1 cellular context compared by ENCODE assay signal in genomic region chr5:172659909-172660628, GRCh38.
TF ChIP-seq lines count a peak whose summit lies in the region.

No MANE protein-coding gene starts in this region.

TF ChIP-seq in HepG2, 621 proteins besides CTCF, POLR2A, EP300 and RAD21 (continued from another document):
- TF ChIP-seq ZNF639 (CRISPR knock-in tag; conservative IDR thresholded peaks at IDR 0.05) (no peak; the same call in 1 of the 2 replicates), TRAFD1 (CRISPR knock-in tag; IDR thresholded peaks at IDR 0.05; ENCODE audit: borderline replicate concordance) (no peak), ZNF317 (CRISPR knock-in tag; IDR thresholded peaks at IDR 0.05) (0 out of 2 replicates have a peak, but pooled peaks have one; percentile 15), CREB3 (CRISPR knock-in tag; IDR thresholded peaks at IDR 0.05) (no peak), ZNF180 (CRISPR knock-in tag; IDR thresholded peaks at IDR 0.05; ENCODE audit: borderline replicate concordance, low read depth) (no peak), FOXA3 (CRISPR knock-in tag; IDR thresholded peaks at IDR 0.05) (peak; percentile 78), TEAD2 (CRISPR knock-in tag; IDR thresholded peaks at IDR 0.05) (no peak), CCDC6 (CRISPR knock-in tag; IDR thresholded peaks at IDR 0.05) (peak; percentile 57; the same call in 1 of the 2 replicates), SNAPC4 (CRISPR knock-in tag; IDR thresholded peaks at IDR 0.05) (0 out of 2 replicates have a peak, but pooled peaks have one; percentile 78), ZNF496 (CRISPR knock-in tag; IDR thresholded peaks at IDR 0.05; ENCODE audit: insufficient replicate concordance) (no peak), PHF5A (CRISPR knock-in tag; IDR thresholded peaks at IDR 0.05; ENCODE audit: low read depth, unreplicated experiment) (peak; percentile 64), KDM5A (IDR thresholded peaks at IDR 0.05; ENCODE audit: borderline replicate concordance, low read length) (no peak), CEBPZ (IDR thresholded peaks at IDR 0.05; ENCODE audit: low read length) (no peak), AHR (CRISPR knock-in tag; IDR thresholded peaks at IDR 0.05) (no peak), HNF4A (CRISPR knock-in tag; IDR thresholded peaks at IDR 0.05) (peak; percentile 96), RARG (CRISPR knock-in tag; IDR thresholded peaks at IDR 0.05; ENCODE audit: low read depth) (0 out of 2 replicates have a peak, but pooled peaks have one; percentile 45), ZNF20 (CRISPR knock-in tag; IDR thresholded peaks at IDR 0.05) (no peak), FOXP4 (CRISPR knock-in tag; IDR thresholded peaks at IDR 0.05) (peak; percentile 67), PCBP1 (IDR thresholded peaks at IDR 0.05; ENCODE audit: borderline replicate concordance, low read depth, low read length) (0 out of 2 replicates have a peak, but pooled peaks have one; percentile 31), REPIN1 (CRISPR knock-in tag; IDR thresholded peaks at IDR 0.05; ENCODE audit: borderline replicate concordance, low read depth) (peak; percentile 61; the same call in 1 of the 2 replicates), NKX3-1 (CRISPR knock-in tag; IDR thresholded peaks at IDR 0.05) (0 out of 2 replicates have a peak, but pooled peaks have one; percentile 37), ZSCAN9 (CRISPR knock-in tag; IDR thresholded peaks at IDR 0.05; ENCODE audit: borderline replicate concordance) (peak; percentile 44), ZNF777 (CRISPR knock-in tag; IDR thresholded peaks at IDR 0.05) (0 out of 2 replicates have a peak, but pooled peaks have one; percentile 37), NBN (conservative IDR thresholded peaks at IDR 0.05) (no peak), HNRNPUL1 (IDR thresholded peaks at IDR 0.05; ENCODE audit: low read depth, low read length) (no peak), ZNF550 (CRISPR knock-in tag; IDR thresholded peaks at IDR 0.05; ENCODE audit: borderline replicate concordance) (0 out of 2 replicates have a peak, but pooled peaks have one; percentile 57), TCF7L2 (IDR thresholded peaks at IDR 0.05; ENCODE audit: low read depth, low read length) (no peak), ETS1 (CRISPR knock-in tag; IDR thresholded peaks at IDR 0.05) (no peak), IRF1 (CRISPR knock-in tag; IDR thresholded peaks at IDR 0.05; ENCODE audit: low read depth) (no peak)
